Comparison of ENCODE assay signal across 10 cellular contexts in genomic region chr4:2837110-2837903, GRCh38. TPM values are rescaled to one million over a fixed set of nuclear protein-coding genes. Genes with fewer than 3 reads are reported as not detected.
DNase-seq lines count a peak whose midpoint lies in the region; ATAC-seq and TF ChIP-seq lines count a peak whose summit lies in the region.
"Had no signal": no experiment of that assay in that cellular context is flagged by ENCODE, and none has a peak within 500 bp of the region (broad histone marks: within the 10 kb centered on the region; RNA-seq: fewer than 3 reads in every experiment).

No MANE protein-coding gene starts in this region.

- no peaks in the 10 kb centered on the region for H3K27me3 ChIP-seq in CD8-positive, alpha-beta memory T cell (ENCODE audit: insufficient read depth, low read length, poor library complexity, severe bottlenecking)

- peak overlapping the region; percentile 48 for H3K27ac ChIP-seq in CD8-positive, alpha-beta memory T cell (ENCODE audit: low read depth, low read length)
- H3K27ac ChIP-seq: VCaP had no signal

- intact Hi-C loops in posterior vena cava (cut with DNase I): no loop called here

- H3K9me3 ChIP-seq in CD8-positive, alpha-beta memory T cell (ENCODE audit: low read length): no peaks in the 10 kb centered on the region

- DNase-seq in CD8-positive, alpha-beta memory T cell: no peak
- no peak for DNase-seq in WTC11 (ENCODE audit: low spot score)
- DNase-seq in fibroblast of pulmonary artery (ENCODE audit: low read depth): no peak
- peak; percentile 80 for DNase-seq in posterior vena cava (ENCODE audit: low spot score)
- no peak for DNase-seq in NCI-H2171 (lab: John Stamatoyannopoulos, UW)
- DNase-seq: NCI-H1048 had no signal

- peak overlapping the region; percentile 75 to 87 (median 84) for H3K4me3 Mint-ChIP-seq in CD8-positive, alpha-beta memory T cell
- no peak overlapping the region for H3K4me3 Mint-ChIP-seq in WTC11

- H3K36me3 Mint-ChIP-seq in CD8-positive, alpha-beta memory T cell: peaks cover 0 to 14% (median 4%) of the 10 kb centered on the region in 3 donors
- peaks cover 14% of the 10 kb centered on the region for H3K36me3 Mint-ChIP-seq in WTC11

- no peaks in the 10 kb centered on the region for H3K27me3 Mint-ChIP-seq in CD8-positive, alpha-beta memory T cell
- H3K27me3 Mint-ChIP-seq in WTC11 (ENCODE audit: low read depth): no peaks in the 10 kb centered on the region; the same call in 1 of the 2 replicates

- ATAC-seq in WTC11 (peak; percentile 35), HG03571 (IDR thresholded peaks at IDR 0.05; ENCODE audit: unreplicated experiment) (no peak), GM19395 (IDR thresholded peaks at IDR 0.05; ENCODE audit: unreplicated experiment) (no peak), HG03439 (IDR thresholded peaks at IDR 0.05; ENCODE audit: unreplicated experiment) (no peak)

- POLR2A ChIA-PET in CD8-positive, alpha-beta memory T cell (lab: Charles Lee): interaction anchor here (1.3 kb wide), 1 partner anchor 14 kb away, joined by 4 read pairs; no protein-coding TSS in a partner anchor
- POLR2A ChIA-PET in WTC11 (lab: Charles Lee): no interaction called here

- TF ChIP-seq CTCF in WTC11 (IDR thresholded peaks at IDR 0.05) (no peak), fibroblast of pulmonary artery (IDR thresholded peaks at IDR 0.05; ENCODE audit: low read length, missing control alignments) (no peak)

- H3K4me1 Mint-ChIP-seq in CD8-positive, alpha-beta memory T cell: peaks cover 57 to 75% (median 67%) of the 10 kb centered on the region in 3 donors
- peaks cover 19% of the 10 kb centered on the region for H3K4me1 Mint-ChIP-seq in WTC11

- no peaks in the 10 kb centered on the region for H3K9me3 Mint-ChIP-seq in CD8-positive, alpha-beta memory T cell
- H3K9me3 Mint-ChIP-seq in WTC11: peaks cover 6% of the 10 kb centered on the region

- peak overlapping the region; percentile 60 for H3K4me3 ChIP-seq in CD8-positive, alpha-beta memory T cell (ENCODE audit: low read length)
- peak overlapping the region; percentile 13 for H3K4me3 ChIP-seq in fibroblast of pulmonary artery (replicated peaks; ENCODE audit: low read depth, low read length)

- no peaks in the 10 kb centered on the region for H3K36me3 ChIP-seq in CD8-positive, alpha-beta memory T cell (ENCODE audit: insufficient read depth, low read length)

- peaks cover 59% of the 10 kb centered on the region for H3K4me1 ChIP-seq in CD8-positive, alpha-beta memory T cell (ENCODE audit: insufficient read depth, low read length)

- CTCF ChIA-PET in CD8-positive, alpha-beta memory T cell (lab: Charles Lee): interaction anchor here (1.6 kb wide), 2 partner anchors 19 to 52 kb away, joined by 3 to 6 read pairs; no protein-coding TSS in a partner anchor
- CTCF ChIA-PET in WTC11 (lab: Charles Lee): interaction anchor here (0.8 to 2.1 kb wide), 2 partner anchors 29 to 73 kb away, joined by 3 to 4 read pairs; no protein-coding TSS in a partner anchor

- H3K27ac Mint-ChIP-seq in CD8-positive, alpha-beta memory T cell: peak overlapping the region; percentile 83 to 96 (median 93)
- H3K27ac Mint-ChIP-seq in WTC11: peak overlapping the region; percentile 70

TF ChIP-seq in WTC11, 78 proteins besides CTCF, POLR2A, EP300 and RAD21:
- TF ChIP-seq NR2C2 (CRISPR knock-in tag; IDR thresholded peaks at IDR 0.05): no peak
- TF ChIP-seq E2F4 (CRISPR knock-in tag; IDR thresholded peaks at IDR 0.05; ENCODE audit: borderline replicate concordance, low read depth): no peak
- TF ChIP-seq ZNF423 (CRISPR knock-in tag; IDR thresholded peaks at IDR 0.05): peak; percentile 20; the same call in 1 of the 2 replicates

RNA-seq across cellular contexts. Expression of gene ADD1, which starts 6.3 kb away (rescaled TPM):
- total RNA-seq in CD8-positive, alpha-beta memory T cell: 100 to 1,000 TPM; 185 to 192 TPM
- polyA plus RNA-seq in CD8-positive, alpha-beta memory T cell: 217 TPM
- 164 to 178 TPM (median 167 TPM) in 3 replicates for total RNA-seq in WTC11 (2021)
- 100 to 1,000 TPM; 297 to 327 TPM for total RNA-seq in posterior vena cava

RNA-seq across cellular contexts. Expression of gene SH3BP2, which starts 44.4 kb away (rescaled TPM):
- 10 to 100 TPM; 68.8 to 75.4 TPM for total RNA-seq in CD8-positive, alpha-beta memory T cell
- 35.7 TPM for polyA plus RNA-seq in CD8-positive, alpha-beta memory T cell
- total RNA-seq in WTC11 (2021): 43.2 to 49.1 TPM (median 44.5 TPM) in 3 replicates
- total RNA-seq in posterior vena cava: 10 to 100 TPM; 47.8 to 52.4 TPM
